ENCODE assay signal across 8 cellular contexts in genomic region chr11:3867209-3868071, GRCh38. TPM values are rescaled to one million over a fixed set of nuclear protein-coding genes. Genes with fewer than 3 reads are reported as not detected.
DNase-seq lines count a peak whose midpoint lies in the region; ATAC-seq and TF ChIP-seq lines count a peak whose summit lies in the region.

No MANE protein-coding gene starts in this region.

- H3K36me3 ChIP-seq in esophagus (ENCODE audit: control insufficient read depth in 2 of 2, insufficient read depth in 2 of 2, low read length in 1 of 2): no peaks in the 10 kb centered on the region
- H3K36me3 ChIP-seq in gastrocnemius medialis: no peaks in the 10 kb centered on the region

- no peaks in the 10 kb centered on the region for H3K9me3 Mint-ChIP-seq in IgD-negative memory B cell

- peak overlapping the region; percentile 22 to 56 for H3K27ac ChIP-seq in esophagus (ENCODE audit: low read depth in 2 of 2, low read length in 1 of 2)
- peak overlapping the region; percentile 83 to 100 (median 94) for H3K27ac ChIP-seq in gastrocnemius medialis

- intact Hi-C loops in gastrocnemius medialis (cut with DNase I; ENCODE audit: low total_unique reads): no loop called here

- no peaks in the 10 kb centered on the region for H3K27me3 Mint-ChIP-seq in IgD-negative memory B cell

- H3K4me1 ChIP-seq in esophagus (ENCODE audit: control insufficient read depth in 2 of 2, insufficient read depth in 2 of 2, low read length in 1 of 2) (peaks cover 0 to 13% of the 10 kb centered on the region in 2 donors), gastrocnemius medialis (peaks cover 77 to 82% of the 10 kb centered on the region in 2 donors)

- no peak for TF ChIP-seq CTCF in gastrocnemius medialis (IDR thresholded peaks at IDR 0.05 in 4 of 5, conservative IDR thresholded peaks at IDR 0.05 in 1 of 5)

- H3K27ac Mint-ChIP-seq in IgD-negative memory B cell: peak overlapping the region in 2 of 3 donors; percentile 71 to 73

- H3K4me3 Mint-ChIP-seq in IgD-negative memory B cell: peak overlapping the region in 2 of 4 donors; percentile 45 to 77

- in situ Hi-C loops in gastrocnemius medialis (cut with MboI; ENCODE audit: low sequenced_read_pairs in 4 of 4): loop anchor here in 2 of 4 donors (10.0 to 25.0 kb wide), 2 partner anchors 67 to 95 kb away; no protein-coding TSS in a partner anchor

- TF ChIP-seq POLR2A in gastrocnemius medialis (IDR thresholded peaks at IDR 0.05): peak in 1 of 2 donors; percentile 21

- no peak overlapping the region for H3K4me3 ChIP-seq in esophagus (ENCODE audit: low read depth in 1 of 2, low read length in 2 of 2)
- peak overlapping the region in 2 of 4 donors; percentile 5 to 22 for H3K4me3 ChIP-seq in gastrocnemius medialis

- WGBS in esophagus, 2 donors: 29 to 41% methylated on average over 6 of the region's 6 CpGs

- H3K36me3 Mint-ChIP-seq in IgD-negative memory B cell: peaks cover 3% of the 10 kb centered on the region

- H3K4me1 Mint-ChIP-seq in IgD-negative memory B cell: peaks cover 57 to 62% (median 58%) of the 10 kb centered on the region in 3 donors

- DNase-seq in stimulated activated CD4-positive, alpha-beta T cell treated with anti-CD3 and anti-CD28 coated beads, Interleukin-1b, Interleukin-23, amount 100 ng/mL, for 48 hours: peak; percentile 53
- DNase-seq in stimulated activated CD4-positive, alpha-beta T cell treated with anti-CD3 and anti-CD28 coated beads, Interleukin-4, amount 100 ng/mL, for 4 hours: no peak
- DNase-seq in gastrocnemius medialis (peak; percentile 27 to 58), LoVo (ENCODE audit: low spot score) (no peak)
- no peak for DNase-seq in activated CD8-positive, alpha-beta memory T cell treated with anti-CD3 and anti-CD28 coated beads, Interleukin-2, amount 50 U/mL, for 4 hours
- no peak for DNase-seq in stimulated activated CD4-positive, alpha-beta T cell treated with anti-CD3 and anti-CD28 coated beads, Interleukin-12 subunit alpha, Interleukin-12 subunit beta, amount 100 ng/mL, for 4 hours

- peak; percentile 84 to 85 for ATAC-seq in gastrocnemius medialis

- H3K27me3 ChIP-seq in esophagus (ENCODE audit: control insufficient read depth in 1 of 2, insufficient read depth in 2 of 2, low read length in 2 of 2): no peaks in the 10 kb centered on the region
- H3K27me3 ChIP-seq in gastrocnemius medialis: no peaks in the 10 kb centered on the region

- H3K9me3 ChIP-seq in esophagus (ENCODE audit: control insufficient read depth in 2 of 2, insufficient read depth in 1 of 2, low read depth in 1 of 2, low read length in 1 of 2): no peaks in the 10 kb centered on the region
- H3K9me3 ChIP-seq in gastrocnemius medialis: no peaks in the 10 kb centered on the region

RNA-seq across cellular contexts. Expression of gene STIM1, which starts 12.0 kb away (rescaled TPM):
- polyA plus RNA-seq in IgD-negative memory B cell (22.1 TPM), esophagus (10 to 100 TPM; 29.5 to 42.7 TPM)
- 100 to 1,000 TPM in 1 of 4 donors, 10 to 100 TPM in 3; 45.9 to 132 (median 87.3) TPM for total RNA-seq in gastrocnemius medialis

RNA-seq across cellular contexts. Expression of gene RHOG, which starts 26.7 kb away (rescaled TPM):
- polyA plus RNA-seq in IgD-negative memory B cell (199 TPM), esophagus (10 to 100 TPM; 48.0 to 79.0 TPM)
- total RNA-seq in gastrocnemius medialis: 10 to 100 TPM; 38.0 to 77.4 (median 46.9) TPM

RNA-seq across cellular contexts. Expression of gene PGAP2, which starts 59.1 kb away (rescaled TPM):
- 20.1 TPM for polyA plus RNA-seq in IgD-negative memory B cell
- 10 to 100 TPM; 34.0 to 36.9 TPM for polyA plus RNA-seq in esophagus
- total RNA-seq in gastrocnemius medialis: 1 to 10 TPM; 4.6 to 8.0 (median 6.5) TPM

Comparison
In these comparisons a context has a peak if more than half of its experiments do, and no peak if none do; other contexts are left out.
1. DNase-seq: peak in stimulated activated CD4-positive, alpha-beta T cell treated with anti-CD3 and anti-CD28 coated beads, Interleukin-1b, Interleukin-23, amount 100 ng/mL, for 48 hours (single experiment) and gastrocnemius medialis (2 of 2); none in stimulated activated CD4-positive, alpha-beta T cell treated with anti-CD3 and anti-CD28 coated beads, Interleukin-4, amount 100 ng/mL, for 4 hours (0 of 2), LoVo (single experiment), activated CD8-positive, alpha-beta memory T cell treated with anti-CD3 and anti-CD28 coated beads, Interleukin-2, amount 50 U/mL, for 4 hours (single experiment) and stimulated activated CD4-positive, alpha-beta T cell treated with anti-CD3 and anti-CD28 coated beads, Interleukin-12 subunit alpha, Interleukin-12 subunit beta, amount 100 ng/mL, for 4 hours (single experiment).